Comparison of ENCODE assay signal across 1 cellular context in genomic region chr14:99670361-99671229, GRCh38.
TF ChIP-seq lines count a peak whose summit lies in the region.

No MANE protein-coding gene starts in this region.

TF ChIP-seq in HepG2, 621 proteins besides CTCF, POLR2A, EP300 and RAD21:
- TF ChIP-seq MAFK (conservative IDR thresholded peaks at IDR 0.05 in 1 of 2, IDR thresholded peaks at IDR 0.05 in 1 of 2; ENCODE audit: low read length in 2 of 2) (peak; percentile 27 to 51; a peak in 3 of 4 replicates), SKI (IDR thresholded peaks at IDR 0.05; ENCODE audit: partially characterized antibody) (no peak)
TF ChIP-seq in HepG2: peak in this region for 1.
